Comparison of ENCODE assay signal across 19 cellular contexts in genomic region chr6:151431336-151431735, GRCh38.
"Had no signal": no experiment of that assay in that cellular context is flagged by ENCODE, and none has a peak within 500 bp of the region (broad histone marks: within the 10 kb centered on the region; RNA-seq: fewer than 3 reads in every experiment).

No MANE protein-coding gene starts in this region.

- H3K27ac ChIP-seq: breast epithelium, gastroesophageal sphincter, heart right ventricle, prostate gland had no signal

- H3K36me3 ChIP-seq: breast epithelium, prostate gland had no signal

- H3K27me3 ChIP-seq: breast epithelium, gastroesophageal sphincter, heart right ventricle had no signal

- H3K4me2 ChIP-seq: smooth muscle cell had no signal

- H3K4me1 Mint-ChIP-seq: activated CD8-positive, alpha-beta memory T cell treated with anti-CD3 and anti-CD28 coated beads, Interleukin-2, amount 10 ng/mL, durations not matched to agents 7 days and 5 days had no signal

- H3K27ac Mint-ChIP-seq: activated CD4-positive, alpha-beta memory T cell treated with anti-CD3 and anti-CD28 coated beads for 36 hours; activated CD8-positive, alpha-beta memory T cell treated with anti-CD3 and anti-CD28 coated beads, Interleukin-2, amount 10 ng/mL, durations not matched to agents 7 days and 5 days; activated naive CD4-positive, alpha-beta T cell treated with anti-CD3 and anti-CD28 coated beads, Interleukin-2, amount 50 U/mL, for 72 hours had no signal

- H3K4me3 ChIP-seq: breast epithelium, gastroesophageal sphincter, heart right ventricle, lung, prostate gland, smooth muscle cell had no signal

- ATAC-seq: activated CD8-positive, alpha-beta memory T cell treated with anti-CD3 and anti-CD28 coated beads, Interleukin-2, amount 10 ng/mL, durations not matched to agents 7 days and 5 days; activated naive CD4-positive, alpha-beta T cell treated with anti-CD3 and anti-CD28 coated beads, Interleukin-2, amount 50 U/mL, for 72 hours; gastroesophageal sphincter; heart right ventricle; naive thymus-derived CD8-positive, alpha-beta T cell; right cardiac atrium; stimulated activated naive CD8-positive, alpha-beta T cell treated with anti-CD3 and anti-CD28 coated beads, Interleukin-15, Interleukin-2, amounts not matched to agents 100 U/mL and 50 U/mL, for 24 hours had no signal

- H3K9me3 Mint-ChIP-seq: activated CD4-positive, alpha-beta memory T cell treated with anti-CD3 and anti-CD28 coated beads for 36 hours; activated naive CD4-positive, alpha-beta T cell treated with anti-CD3 and anti-CD28 coated beads, Interleukin-2, amount 50 U/mL, for 72 hours; naive thymus-derived CD8-positive, alpha-beta T cell had no signal

- H3K4me1 ChIP-seq: breast epithelium, gastroesophageal sphincter, prostate gland had no signal

- H3K9me3 ChIP-seq: breast epithelium, gastroesophageal sphincter, heart right ventricle, prostate gland had no signal

- H3K4me3 Mint-ChIP-seq: activated CD4-positive, alpha-beta memory T cell treated with anti-CD3 and anti-CD28 coated beads for 36 hours; activated CD8-positive, alpha-beta memory T cell treated with anti-CD3 and anti-CD28 coated beads, Interleukin-2, amount 10 ng/mL, durations not matched to agents 7 days and 5 days; naive thymus-derived CD8-positive, alpha-beta T cell had no signal

- DNase-seq: activated CD4-positive, alpha-beta memory T cell treated with anti-CD3 and anti-CD28 coated beads for 36 hours; activated CD4-positive, alpha-beta T cell treated with anti-CD3 and anti-CD28 coated beads for 1 hour; activated CD8-positive, alpha-beta memory T cell treated with anti-CD3 and anti-CD28 coated beads, Interleukin-2, amount 10 ng/mL, durations not matched to agents 7 days and 5 days; activated T-cell treated with anti-CD3 and anti-CD28 coated beads, Interleukin-2, amount 50 U/mL, for 1 hour; amniotic stem cell; cerebellar nuclear complex; heart right ventricle; naive thymus-derived CD8-positive, alpha-beta T cell; occipital lobe; right cardiac atrium; stimulated activated naive CD8-positive, alpha-beta T cell treated with anti-CD3 and anti-CD28 coated beads, Interleukin-15, Interleukin-2, amounts not matched to agents 100 U/mL and 50 U/mL, for 24 hours; T1000; trophoblast cell had no signal

- H3K27me3 Mint-ChIP-seq: activated CD4-positive, alpha-beta memory T cell treated with anti-CD3 and anti-CD28 coated beads for 36 hours; activated CD8-positive, alpha-beta memory T cell treated with anti-CD3 and anti-CD28 coated beads, Interleukin-2, amount 10 ng/mL, durations not matched to agents 7 days and 5 days; naive thymus-derived CD8-positive, alpha-beta T cell had no signal
